17 cellular contexts compared by ENCODE assay signal in genomic region chr14:50030049-50030448, GRCh38.
"Had no signal": no experiment of that assay in that cellular context is flagged by ENCODE, and none has a peak within 500 bp of the region (broad histone marks: within the 10 kb centered on the region; RNA-seq: fewer than 3 reads in every experiment).

No MANE protein-coding gene starts in this region.

- H3K27me3 Mint-ChIP-seq: activated B cell treated with CpG ODN at 0.5 μM for 24 hours; naive thymus-derived CD8-positive, alpha-beta T cell; T-cell had no signal

- H3K4me1 ChIP-seq: psoas muscle, right atrium auricular region had no signal

- H3K36me3 ChIP-seq: right atrium auricular region had no signal

- H3K4me3 Mint-ChIP-seq: activated B cell treated with CpG ODN at 0.5 μM for 24 hours; activated naive CD4-positive, alpha-beta T cell treated with anti-CD3 and anti-CD28 coated beads for 36 hours; activated T-cell treated with anti-CD3 and anti-CD28 coated beads, Interleukin-2, amount 50 U/mL, for 4 hours; naive thymus-derived CD8-positive, alpha-beta T cell; T-cell; T-helper 2 cell treated with Interferon-gamma antibody and Interleukin-4, amounts not matched to agents 5 μg/mL and 100 μg/mL, for 36 hours had no signal

- ATAC-seq: activated T-cell treated with anti-CD3 and anti-CD28 coated beads, Interleukin-2, amount 50 U/mL, for 4 hours; foreskin keratinocyte; left colon; naive thymus-derived CD8-positive, alpha-beta T cell; psoas muscle; stimulated activated naive CD8-positive, alpha-beta T cell treated with anti-CD3 and anti-CD28 coated beads, Interleukin-15, Interleukin-2, amounts not matched to agents 100 U/mL and 50 U/mL, for 24 hours; T-cell had no signal

- H3K27me3 ChIP-seq: foreskin keratinocyte, right atrium auricular region had no signal

- H3K4me1 Mint-ChIP-seq: activated B cell treated with CpG ODN at 0.5 μM for 24 hours had no signal

- DNase-seq: activated B cell treated with CpG ODN at 0.5 μM for 24 hours; activated CD4-positive, alpha-beta T cell treated with anti-CD3 and anti-CD28 coated beads for 4 hours; activated CD4-positive, alpha-beta T cell treated with anti-CD3 and anti-CD28 coated beads, Interleukin-2, amount 50 U/mL, for 48 hours; activated CD8-positive, alpha-beta memory T cell treated with anti-CD3 and anti-CD28 coated beads, Interleukin-2, amount 50 U/mL, for 48 hours; activated naive CD4-positive, alpha-beta T cell treated with anti-CD3 and anti-CD28 coated beads for 36 hours; activated T-cell treated with anti-CD3 and anti-CD28 coated beads, Interleukin-2, amount 50 U/mL, for 4 hours; dermis blood vessel endothelial cell; effector CD8-positive, alpha-beta T cell; foreskin keratinocyte; left colon; naive thymus-derived CD8-positive, alpha-beta T cell; psoas muscle; stimulated activated CD4-positive, alpha-beta T cell treated with anti-CD3 and anti-CD28 coated beads, Interleukin-4, amount 100 ng/mL, for 24 hours; stimulated activated naive CD8-positive, alpha-beta T cell treated with anti-CD3 and anti-CD28 coated beads, Interleukin-15, Interleukin-2, amounts not matched to agents 100 U/mL and 50 U/mL, for 24 hours; T-cell had no signal

- H3K27ac Mint-ChIP-seq: activated B cell treated with CpG ODN at 0.5 μM for 24 hours; activated naive CD4-positive, alpha-beta T cell treated with anti-CD3 and anti-CD28 coated beads for 36 hours; T-cell; T-helper 2 cell treated with Interferon-gamma antibody and Interleukin-4, amounts not matched to agents 5 μg/mL and 100 μg/mL, for 36 hours had no signal

- H3K27ac ChIP-seq: foreskin keratinocyte, psoas muscle, right atrium auricular region had no signal

- H3K4me3 ChIP-seq: psoas muscle, right atrium auricular region had no signal
